Comparison of ENCODE assay signal across 22 cellular contexts in genomic region chr22:50182176-50183081, GRCh38. TPM values are rescaled to one million over a fixed set of nuclear protein-coding genes. Genes with fewer than 3 reads are reported as not detected.
DNase-seq lines count a peak whose midpoint lies in the region; ATAC-seq and TF ChIP-seq lines count a peak whose summit lies in the region.
"Had no signal": no experiment of that assay in that cellular context is flagged by ENCODE, and none has a peak within 500 bp of the region (broad histone marks: within the 10 kb centered on the region; RNA-seq: fewer than 3 reads in every experiment).

No MANE protein-coding gene starts in this region.

- peaks cover 2 to 46% of the 10 kb centered on the region in 2 donors for H3K4me1 ChIP-seq in right atrium auricular region
- peaks cover 8% of the 10 kb centered on the region for H3K4me1 ChIP-seq in prostate gland (replicated peaks)
- H3K4me1 ChIP-seq in testis = peaks cover 18% of the 10 kb centered on the region

- WGBS in prostate gland = 66% methylated on average over 30 of the region's 31 CpGs
- WGBS in testis, 2 donors = 82 to 87% methylated on average over 21 to 23 of the region's 31 CpGs

- H3K9me3 ChIP-seq in right atrium auricular region = no peaks in the 10 kb centered on the region
- no peaks in the 10 kb centered on the region for H3K9me3 ChIP-seq in prostate gland
- H3K9me3 ChIP-seq in testis = no peaks in the 10 kb centered on the region
- H3K9me3 ChIP-seq: BLaER1 treated with 17β-estradiol and CSF1 and Interleukin-3, amounts not matched to agents 10 nM and 100 nM; suprapubic skin had no signal

- DNase-seq in DMS153 (lab: John Stamatoyannopoulos, UW) (peak; percentile 31), DMS153 treated with DMSO at 0.1 percent for 48 hours (lab: John Stamatoyannopoulos, UW; ENCODE audit: unreplicated experiment) (no peak), NCI-H2196 (lab: John Stamatoyannopoulos, UW; ENCODE audit: unreplicated experiment) (peak; percentile 44), right atrium auricular region (ENCODE audit: low spot score) (no peak), prostate gland (ENCODE audit: low spot score) (peak; percentile 80), testis (no peak), NK-92 (lab: John Stamatoyannopoulos, UW; ENCODE audit: unreplicated experiment) (no peak)
- DNase-seq: DMS79 treated with DMSO at 0.1 percent for 48 hours; effector CD8-positive, alpha-beta T cell; KG1; NCI-H1048; NCI-H526 treated with DMSO at 0.1 percent for 48 hours; PC-3; T-helper 9 cell had no signal

- H3K27me3 ChIP-seq in right atrium auricular region = no peaks in the 10 kb centered on the region
- H3K27me3 ChIP-seq in prostate gland (replicated peaks; ENCODE audit: insufficient read depth) = no peaks in the 10 kb centered on the region
- H3K27me3 ChIP-seq in testis = no peaks in the 10 kb centered on the region

- H3K36me3 ChIP-seq in right atrium auricular region (no peaks in the 10 kb centered on the region), prostate gland (no peaks in the 10 kb centered on the region), testis (ENCODE audit: low read depth, missing control alignments) (no peaks in the 10 kb centered on the region)
- H3K36me3 ChIP-seq: BLaER1 treated with 17β-estradiol and CSF1 and Interleukin-3, amounts not matched to agents 10 nM and 100 nM; suprapubic skin had no signal

- TF ChIP-seq CTCF in right atrium auricular region (IDR thresholded peaks at IDR 0.05) = no peak
- no peak for TF ChIP-seq CTCF in prostate gland (IDR thresholded peaks at IDR 0.05)
- no peak for TF ChIP-seq CTCF in testis (IDR thresholded peaks at IDR 0.05)

- H3K4me3 ChIP-seq in right atrium auricular region (no peak overlapping the region), prostate gland (no peak overlapping the region), testis (no peak overlapping the region)
- H3K4me3 ChIP-seq: BLaER1 treated with 17β-estradiol and CSF1 and Interleukin-3, amounts not matched to agents 10 nM and 100 nM; GM23338; SK-N-MC; smooth muscle cell; suprapubic skin had no signal

- TF ChIP-seq POLR2A in prostate gland (IDR thresholded peaks at IDR 0.05) = peak; percentile 34
- no peak for TF ChIP-seq POLR2A in testis (IDR thresholded peaks at IDR 0.05)

- peak overlapping the region; percentile 59 to 69 for H3K27ac ChIP-seq in right atrium auricular region
- H3K27ac ChIP-seq in prostate gland = peak overlapping the region; percentile 16 to 52
- no peak overlapping the region for H3K27ac ChIP-seq in testis
- H3K27ac ChIP-seq: BLaER1 treated with 17β-estradiol and CSF1 and Interleukin-3, amounts not matched to agents 10 nM and 100 nM; HL-60; SK-N-MC; suprapubic skin had no signal

- intact Hi-C loops in prostate gland (cut with DNase I) (no loop called here), testis (cut with DNase I; ENCODE audit: low total_unique reads) (no loop called here)

- ATAC-seq in GM19455 (IDR thresholded peaks at IDR 0.05; ENCODE audit: unreplicated experiment) = no peak
- ATAC-seq: activated CD4-positive, CD25-positive, alpha-beta regulatory T cell treated with anti-CD3 and anti-CD28 coated beads, Interleukin-2, amount 50 U/mL, for 24 hours; GM23338; PC-3 had no signal

RNA-seq across cellular contexts. Expression of gene TRABD, which starts 3.3 kb away (rescaled TPM):
- total RNA-seq in right atrium auricular region (10 to 100 TPM; 12.3 to 20.0 TPM), prostate gland (10 to 100 TPM; 39.1 to 43.1 TPM), testis (10 to 100 TPM; 38.7 to 45.3 TPM)
- polyA plus RNA-seq in testis (ENCODE audit: insufficient read depth, low read depth, low replicate concordance) = 23.7 TPM

RNA-seq across cellular contexts. Expression of gene PANX2, which starts 11.9 kb away (rescaled TPM):
- total RNA-seq in right atrium auricular region = 1 to 10 TPM in 1 of 2 donors, under 1 TPM in 1; 0.67 to 1.7 TPM
- 1 to 10 TPM; 7.5 to 9.5 TPM for total RNA-seq in prostate gland
- total RNA-seq in testis = 1 to 10 TPM; 5.3 to 6.3 TPM
- polyA plus RNA-seq in testis (ENCODE audit: insufficient read depth, low read depth, low replicate concordance) = 2.0 TPM

RNA-seq across cellular contexts. Expression of gene SELENOO, which starts 18.4 kb away (rescaled TPM):
- 10 to 100 TPM; 18.0 to 20.0 TPM for total RNA-seq in right atrium auricular region
- total RNA-seq in prostate gland = 10 to 100 TPM; 51.8 to 58.5 TPM
- total RNA-seq in testis = 10 to 100 TPM; 57.9 to 66.8 TPM
- 20.8 TPM for polyA plus RNA-seq in testis (ENCODE audit: insufficient read depth, low read depth, low replicate concordance)

Comparison
In these comparisons a context has a peak if more than half of its experiments do, and no peak if none do; other contexts are left out.
1. DNase-seq: peak in DMS153 (single experiment), NCI-H2196 (single experiment) and prostate gland (single experiment); none in DMS153 treated with DMSO at 0.1 percent for 48 hours (single experiment), right atrium auricular region (single experiment), testis (single experiment) and NK-92 (single experiment).
2. H3K27ac ChIP-seq: peak in right atrium auricular region (2 of 2) and prostate gland (2 of 2); none in testis (0 of 2).